In the genomic region with DNA sequence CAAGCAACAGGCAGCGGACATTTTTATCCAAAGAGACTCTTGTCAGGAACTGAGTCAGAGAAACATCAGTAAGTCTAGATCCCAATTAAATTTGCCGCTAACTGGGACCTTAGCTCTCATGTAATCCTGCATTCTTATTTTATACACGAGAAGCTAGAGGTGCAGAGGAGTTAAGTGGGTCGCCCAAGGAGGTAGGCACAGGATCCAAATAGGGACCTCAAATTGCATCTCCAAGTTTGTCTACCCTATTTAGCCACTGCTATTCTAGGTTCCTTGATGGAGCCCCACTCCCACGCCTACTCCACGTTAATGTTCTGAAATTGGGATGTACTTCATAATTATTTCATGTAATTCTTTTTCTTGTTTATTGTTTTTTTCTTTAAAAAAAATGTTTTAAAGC, we compare ENCODE assay signal across 28 cellular contexts.
"Had no signal": no experiment of that assay in that cellular context is flagged by ENCODE, and none has a peak within 500 bp of the region (broad histone marks: within the 10 kb centered on the region; RNA-seq: fewer than 3 reads in every experiment).

No MANE protein-coding gene starts in this region.

- ATAC-seq: naive thymus-derived CD4-positive, alpha-beta T cell; natural killer cell; pancreas; right cardiac atrium; right lobe of liver; stimulated activated memory B cell treated with anti-CD40 and anti-IgM and Interleukin-4, amounts not matched to agents 10 μg/mL and 1 μg/mL and 100 μg/mL, for 72 hours; stimulated activated naive CD8-positive, alpha-beta T cell treated with anti-CD3 and anti-CD28 coated beads, Interleukin-15, amount 100 ng/mL, for 72 hours; stimulated activated naive CD8-positive, alpha-beta T cell treated with anti-CD3 and anti-CD28 coated beads, Interleukin-15, Interleukin-2, amounts not matched to agents 100 U/mL and 50 U/mL, for 24 hours; upper lobe of right lung had no signal

- DNase-seq: naive thymus-derived CD4-positive, alpha-beta T cell; natural killer cell; nucleus accumbens; pancreas; right cardiac atrium; right lobe of liver; spleen; stimulated activated CD4-positive, alpha-beta T cell treated with anti-CD3 and anti-CD28 coated beads, Interleukin-12 subunit alpha, Interleukin-12 subunit beta, amount 100 ng/mL, for 4 hours; stimulated activated CD4-positive, alpha-beta T cell treated with anti-CD3 and anti-CD28 coated beads, Interleukin-1b, Interleukin-23, amount 100 ng/mL, for 48 hours; stimulated activated CD4-positive, alpha-beta T cell treated with anti-CD3 and anti-CD28 coated beads, Interleukin-4, amount 100 ng/mL, for 1 hour; stimulated activated CD4-positive, alpha-beta T cell treated with anti-CD3 and anti-CD28 coated beads, Interleukin-4, amount 100 ng/mL, for 4 hours; stimulated activated CD8-positive, alpha-beta memory T cell treated with anti-CD3 and anti-CD28 coated beads, Interleukin-4, amount 100 ng/mL, for 48 hours; stimulated activated naive CD4-positive, alpha-beta T cell; stimulated activated naive CD8-positive, alpha-beta T cell treated with anti-CD3 and anti-CD28 coated beads, Interleukin-15, amount 100 ng/mL, for 72 hours; stimulated activated naive CD8-positive, alpha-beta T cell treated with anti-CD3 and anti-CD28 coated beads, Interleukin-15, Interleukin-2, amounts not matched to agents 100 U/mL and 50 U/mL, for 24 hours; substantia nigra; testis; tibial artery; transverse colon; upper lobe of right lung had no signal

- H3K4me1 ChIP-seq: neural progenitor cell, prostate gland, upper lobe of right lung, vagina had no signal

- H3K27ac ChIP-seq: neural progenitor cell, neutrophil, pancreas, prostate gland, right lobe of liver, skin epidermis, spleen, suprapubic skin, testis, tibial artery, upper lobe of right lung, vagina had no signal

- H3K36me3 ChIP-seq: neural progenitor cell, neutrophil, pancreas, prostate gland, right lobe of liver, spleen, suprapubic skin, tibial artery, transverse colon, upper lobe of right lung, vagina had no signal

- H3K9me3 ChIP-seq: neutrophil, pancreas, prostate gland, right lobe of liver, suprapubic skin, testis, tibial artery, transverse colon, upper lobe of right lung, vagina had no signal

- H3K4me3 ChIP-seq: neural progenitor cell, pancreas, prostate gland, right lobe of liver, skin epidermis, smooth muscle cell, spleen, suprapubic skin, testis, tibial artery, transverse colon, upper lobe of right lung, vagina had no signal

- H3K27me3 ChIP-seq: neural progenitor cell, neutrophil, pancreas, right lobe of liver, spleen, suprapubic skin, testis, tibial artery, transverse colon, upper lobe of right lung, vagina had no signal
